In the genomic region with DNA sequence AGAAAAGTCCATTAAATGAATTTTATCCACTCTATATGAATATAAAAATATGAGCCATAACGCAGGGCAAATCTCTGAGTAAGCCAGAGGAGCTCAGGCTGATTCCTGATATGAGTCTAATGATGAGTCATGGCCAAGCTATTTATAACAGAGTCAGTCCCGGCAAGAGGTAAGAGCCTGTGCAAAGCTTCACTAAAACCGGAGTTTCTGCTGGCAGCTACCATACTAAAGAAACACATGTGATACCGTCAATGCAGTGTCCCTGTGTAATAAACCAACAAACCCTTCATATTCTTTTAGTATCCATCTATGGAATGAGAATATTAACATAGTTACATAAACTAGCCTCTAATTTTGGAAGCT, we compare ENCODE assay signal across 8 cellular contexts.
DNase-seq lines count a peak whose midpoint lies in the region; ATAC-seq and TF ChIP-seq lines count a peak whose summit lies in the region.

No MANE protein-coding gene starts in this region.

- no peak for TF ChIP-seq CTCF in upper lobe of left lung (IDR thresholded peaks at IDR 0.05)

- H3K4me1 ChIP-seq in upper lobe of left lung (no peaks in the 10 kb centered on the region), HAP-1 (no peaks in the 10 kb centered on the region)

- no peak for TF ChIP-seq EP300 in upper lobe of left lung (IDR thresholded peaks at IDR 0.05)

- ATAC-seq in GM18907 (IDR thresholded peaks at IDR 0.05; ENCODE audit: unreplicated experiment) (peak; percentile 95), HG03064 (IDR thresholded peaks at IDR 0.05; ENCODE audit: low read depth, unreplicated experiment) (peak; percentile 79), upper lobe of left lung (ENCODE audit: low FRiP score in 2 of 2) (peak; percentile 73 to 83)

- WGBS in upper lobe of left lung, 2 donors: 29 to 41% methylated on average over 4 of the region's 4 CpGs

- intact Hi-C loops in posterior vena cava (cut with DNase I): no loop called here

- in situ Hi-C loops in HAP-1 (cut with MboI; ENCODE audit: low sequenced_read_pairs): no loop called here

- no peak overlapping the region for H3K4me3 ChIP-seq in upper lobe of left lung
- H3K4me3 ChIP-seq in HAP-1: no peak overlapping the region

- H3K27me3 ChIP-seq in upper lobe of left lung: no peaks in the 10 kb centered on the region
- no peaks in the 10 kb centered on the region for H3K27me3 ChIP-seq in HAP-1 (ENCODE audit: low read depth)

- H3K9me3 ChIP-seq in upper lobe of left lung (no peaks in the 10 kb centered on the region), HAP-1 (no peaks in the 10 kb centered on the region)

- H3K27ac ChIP-seq in upper lobe of left lung: no peak overlapping the region

- H3K36me3 ChIP-seq in upper lobe of left lung (no peaks in the 10 kb centered on the region), HAP-1 (replicated peaks) (no peaks in the 10 kb centered on the region)

- TF ChIP-seq POLR2A in upper lobe of left lung (IDR thresholded peaks at IDR 0.05): no peak

- peak; percentile 59 for DNase-seq in AG08395 (ENCODE audit: low spot score)
- peak; percentile 52 for DNase-seq in SHP77 treated with DMSO at 0.1 percent for 48 hours (lab: John Stamatoyannopoulos, UW)
- DNase-seq in glomerular visceral epithelial cell (ENCODE audit: extremely low spot score): peak; percentile 79
- peak in 1 of 2 donors; percentile 32 for DNase-seq in upper lobe of left lung
- DNase-seq in HAP-1 (ENCODE audit: low spot score in 2 of 2): no peak
- no peak for DNase-seq in posterior vena cava (ENCODE audit: low spot score)

Comparison
In these comparisons a context has a peak if more than half of its experiments do, and no peak if none do; other contexts are left out.
1. DNase-seq: peak in AG08395 (single experiment), SHP77 treated with DMSO at 0.1 percent for 48 hours (single experiment) and glomerular visceral epithelial cell (single experiment); none in HAP-1 (0 of 2) and posterior vena cava (single experiment).
2. Peak in every context shown above with its lines, with median percentiles within 50 percentile points of each other: ATAC-seq.